In genomic region chr1:37475380-37476086, GRCh38 we compare ENCODE assay signal across 8 cellular contexts.
DNase-seq lines count a peak whose midpoint lies in the region; ATAC-seq, FAIRE-seq and TF ChIP-seq lines count a peak whose summit lies in the region.

No MANE protein-coding gene starts in this region.

- no peak for TF ChIP-seq CTCF in HEK293 (tag by site-specific recombination; IDR thresholded peaks at IDR 0.05)

- peaks cover 18% of the 10 kb centered on the region for H3K4me1 ChIP-seq in HEK293 (ENCODE audit: control insufficient read depth, insufficient read depth, low read length)

- CTCF ChIA-PET in HEK293 (lab: Yijun Ruan, JAX) = interaction anchor here (0.8 to 10.7 kb wide), 6 partner anchors 10 to 206 kb away, joined by 3 to 127 read pairs (median 6); no protein-coding TSS in a partner anchor

- peaks cover 0 to 51% of the 10 kb centered on the region in 2 experiments; a peak in 1 of 3 replicates for H3K36me3 ChIP-seq in HEK293 (ENCODE audit: control insufficient read depth in 2 of 2, insufficient read depth in 1 of 2, low read length in 2 of 2)

- POLR2A ChIA-PET in HEK293 (lab: Yijun Ruan, JAX) = interaction anchor here (0.6 to 4.6 kb wide), 11 partner anchors 10 to 1513 kb away, joined by 3 to 43 read pairs (median 5); partner anchors contain the start of genes MEAF6 and SNIP1

- H3K9me3 ChIP-seq in HEK293 (ENCODE audit: control insufficient read depth, insufficient read depth, low read depth, low read length) = no peaks in the 10 kb centered on the region

- peak overlapping the region; percentile 71 for H3K4me3 ChIP-seq in HEK293 (ENCODE audit: low read depth, low read length)
- H3K4me3 ChIP-seq in skin epidermis = peak overlapping the region; percentile 70 to 92 (median 84)

- H3K27ac ChIP-seq in HEK293 (ENCODE audit: extremely low read depth, low read depth, low read length) (no peak overlapping the region), skin epidermis (peak overlapping the region; percentile 44 to 99 (median 97))

- peak; percentile 21 to 38 for DNase-seq in activated CD4-positive, alpha-beta T cell treated with anti-CD3 and anti-CD28 coated beads, Interleukin-2, amount 50 U/mL, for 48 hours
- DNase-seq in glomerular visceral epithelial cell (ENCODE audit: extremely low spot score) (peak; percentile 25), HTR-8/SVneo (ENCODE audit: insufficient read length, low spot score) (no peak)

- no peak for ATAC-seq in GM19324 (IDR thresholded peaks at IDR 0.05; ENCODE audit: low FRiP score, unreplicated experiment)
- no peak for ATAC-seq in HG02870 (IDR thresholded peaks at IDR 0.05; ENCODE audit: unreplicated experiment)
- ATAC-seq in GM18873 (IDR thresholded peaks at IDR 0.05; ENCODE audit: low FRiP score, unreplicated experiment) = no peak

- no peak for FAIRE-seq in HTR-8/SVneo (lab: Jason Lieb, UNC)

TF ChIP-seq in HEK293, 187 proteins besides CTCF, POLR2A, EP300 and RAD21:
- TF ChIP-seq BCL11B (tag by site-specific recombination; IDR thresholded peaks at IDR 0.05; ENCODE audit: low read depth) = 0 out of 2 replicates have a peak, but pooled peaks have one; percentile 56
- no peak for TF ChIP-seq ZNF585B (tag by site-specific recombination; IDR thresholded peaks at IDR 0.05)
- peak; percentile 42; the same call in 1 of the 2 replicates for TF ChIP-seq ZIC2 (tag by site-specific recombination; IDR thresholded peaks at IDR 0.05)
